ENCODE assay signal across 1 cellular context in the genomic region with DNA sequence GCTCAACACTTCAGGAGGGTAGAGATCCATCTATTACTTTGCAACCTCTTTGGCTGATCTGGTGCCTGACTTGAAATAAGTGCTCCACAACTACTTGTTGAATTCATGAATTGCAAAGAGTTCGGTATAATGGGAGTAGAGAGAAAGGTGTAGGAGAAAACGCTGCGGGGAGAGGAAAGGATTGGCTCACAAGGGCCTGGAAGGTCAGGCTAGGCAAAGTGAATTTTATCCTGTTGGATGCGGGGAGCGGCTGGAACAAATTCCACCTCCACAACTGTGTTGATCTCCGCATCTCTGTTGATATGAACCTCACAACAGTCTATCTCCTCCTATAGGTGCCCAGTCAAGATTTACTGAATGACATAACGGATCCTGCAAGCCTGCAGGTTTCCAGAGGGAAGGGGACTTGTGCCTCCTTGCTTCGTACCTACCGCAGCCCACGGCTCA.
TF ChIP-seq lines count a peak whose summit lies in the region.

No MANE protein-coding gene starts in this region.

TF ChIP-seq in GM23338, 12 proteins besides CTCF, POLR2A, EP300 and RAD21:
- no peak for TF ChIP-seq REST (IDR thresholded peaks at IDR 0.05; ENCODE audit: unreplicated experiment)
- TF ChIP-seq EZH2phosphoT487 (IDR thresholded peaks at IDR 0.05; ENCODE audit: unreplicated experiment) = no peak
- no peak for TF ChIP-seq CREB1 (CRISPR knock-in tag; IDR thresholded peaks at IDR 0.05; ENCODE audit: low read depth)
- TF ChIP-seq EZH2 (IDR thresholded peaks at IDR 0.05; ENCODE audit: low read depth, unreplicated experiment) = no peak
- no peak for TF ChIP-seq STAT1 (IDR thresholded peaks at IDR 0.05; ENCODE audit: unreplicated experiment)
- no peak for TF ChIP-seq ZNF114 (CRISPR knock-in tag; IDR thresholded peaks at IDR 0.05)
- TF ChIP-seq NANOG (IDR thresholded peaks at IDR 0.05; ENCODE audit: borderline replicate concordance) = no peak
- no peak for TF ChIP-seq JUNB (IDR thresholded peaks at IDR 0.05; ENCODE audit: unreplicated experiment)
- TF ChIP-seq, protein P1, sequence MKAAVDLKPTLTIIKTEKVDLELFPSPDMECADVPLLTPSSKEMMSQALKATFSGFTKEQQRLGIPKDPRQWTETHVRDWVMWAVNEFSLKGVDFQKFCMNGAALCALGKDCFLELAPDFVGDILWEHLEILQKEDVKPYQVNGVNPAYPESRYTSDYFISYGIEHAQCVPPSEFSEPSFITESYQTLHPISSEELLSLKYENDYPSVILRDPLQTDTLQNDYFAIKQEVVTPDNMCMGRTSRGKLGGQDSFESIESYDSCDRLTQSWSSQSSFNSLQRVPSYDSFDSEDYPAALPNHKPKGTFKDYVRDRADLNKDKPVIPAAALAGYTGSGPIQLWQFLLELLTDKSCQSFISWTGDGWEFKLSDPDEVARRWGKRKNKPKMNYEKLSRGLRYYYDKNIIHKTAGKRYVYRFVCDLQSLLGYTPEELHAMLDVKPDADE (IDR thresholded peaks at IDR 0.05) = no peak
- no peak for TF ChIP-seq POLR2AphosphoS5 (IDR thresholded peaks at IDR 0.05; ENCODE audit: low read depth)
- no peak for TF ChIP-seq ZNF331 (CRISPR knock-in tag; IDR thresholded peaks at IDR 0.05; ENCODE audit: low read depth)
- TF ChIP-seq ZNF462 (CRISPR knock-in tag; IDR thresholded peaks at IDR 0.05) = no peak
TF ChIP-seq in GM23338: peak in this region for 0.
